In the genomic region with DNA sequence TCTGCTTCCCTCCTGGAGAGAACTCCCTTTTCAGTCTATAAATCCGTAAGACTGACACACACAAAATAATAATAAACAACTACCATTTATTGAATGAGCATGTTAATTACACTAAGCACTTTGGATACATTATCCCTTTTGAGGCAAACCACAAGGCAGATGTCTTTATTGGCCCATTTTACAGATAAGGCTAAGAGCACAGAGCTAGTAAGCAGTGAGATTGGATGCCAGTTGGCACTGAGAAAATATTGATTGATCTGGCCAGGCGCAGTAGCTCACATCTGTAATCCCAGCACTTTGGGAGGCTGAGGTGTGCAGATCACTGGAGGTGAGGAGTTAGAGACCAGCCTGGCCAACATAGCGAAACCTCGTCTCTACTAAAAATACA, we compare ENCODE assay signal across 7 cellular contexts.
"Had no signal": no experiment of that assay in that cellular context is flagged by ENCODE, and none has a peak within 500 bp of the region (broad histone marks: within the 10 kb centered on the region; RNA-seq: fewer than 3 reads in every experiment).

No MANE protein-coding gene starts in this region.

- H2AFZ ChIP-seq: GM23338 had no signal

- ATAC-seq: GM23338 had no signal

- FAIRE-seq: H1, H54, HTR-8/SVneo had no signal

- DNase-seq: H9, HCEC 1CT had no signal

- H3K4me3 Mint-ChIP-seq: GM23338, H9, IgD-negative memory B cell had no signal

- H3K4me1 Mint-ChIP-seq: IgD-negative memory B cell had no signal

- H3K4me3 ChIP-seq: GM23338 had no signal

- H3K27ac Mint-ChIP-seq: GM23338, H9, IgD-negative memory B cell had no signal

- H3K9me3 Mint-ChIP-seq: GM23338, H9, IgD-negative memory B cell had no signal

- H3K4me2 ChIP-seq: GM23338 had no signal

- H3K36me3 Mint-ChIP-seq: IgD-negative memory B cell had no signal
